ENCODE assay signal across 12 cellular contexts in genomic region chr1:200379431-200379755, GRCh38. TPM values are rescaled to one million over a fixed set of nuclear protein-coding genes. Genes with fewer than 3 reads are reported as not detected.
DNase-seq lines count a peak whose midpoint lies in the region; ATAC-seq and TF ChIP-seq lines count a peak whose summit lies in the region.
"Had no signal": no experiment of that assay in that cellular context is flagged by ENCODE, and none has a peak within 500 bp of the region (broad histone marks: within the 10 kb centered on the region; RNA-seq: fewer than 3 reads in every experiment).

No MANE protein-coding gene starts in this region.

- H3K4me3 Mint-ChIP-seq in activated T-cell treated with anti-CD3 and anti-CD28 coated beads, Interleukin-2, amount 50 U/mL, for 72 hours, result no peak overlapping the region

- no peak overlapping the region for H3K27ac Mint-ChIP-seq in activated T-cell treated with anti-CD3 and anti-CD28 coated beads, Interleukin-2, amount 50 U/mL, for 72 hours

- H3K27me3 Mint-ChIP-seq in activated T-cell treated with anti-CD3 and anti-CD28 coated beads, Interleukin-2, amount 50 U/mL, for 72 hours (ENCODE audit: low read depth), result no peaks in the 10 kb centered on the region

- no peak overlapping the region for H3K9ac ChIP-seq in liver (ENCODE audit: low read depth in 1 of 2, low read length in 2 of 2)
- H3K9ac ChIP-seq: BLaER1 treated with 17β-estradiol and CSF1 and Interleukin-3, amounts not matched to agents 10 nM and 100 nM had no signal

- H3K4me1 ChIP-seq in liver (ENCODE audit: control insufficient read depth in 4 of 4, insufficient read depth in 4 of 4, low read length in 3 of 4), result peaks cover 8 to 26% (median 12%) of the 10 kb centered on the region in 4 donors
- H3K4me1 ChIP-seq: uterus had no signal

- peaks cover 0 to 1% of the 10 kb centered on the region in 2 donors for H3K9me3 Mint-ChIP-seq in activated T-cell treated with anti-CD3 and anti-CD28 coated beads, Interleukin-2, amount 50 U/mL, for 72 hours

- TF ChIP-seq RAD21 in liver (IDR thresholded peaks at IDR 0.05), result peak in 1 of 2 donors; percentile 1

- H3K9me3 ChIP-seq in AG04450 (ENCODE audit: control insufficient read depth, insufficient read depth, low read length) (no peaks in the 10 kb centered on the region), liver (ENCODE audit: control insufficient read depth in 4 of 4, low read length in 3 of 4) (no peaks in the 10 kb centered on the region)
- H3K9me3 ChIP-seq: BLaER1 treated with 17β-estradiol and CSF1 and Interleukin-3, amounts not matched to agents 10 nM and 100 nM; ovary; uterus had no signal

- 29% methylated on average over 1 of the region's 1 CpG for WGBS in liver

- peak; percentile 73 for DNase-seq in AG04450 (ENCODE audit: low read depth, low spot score)
- peak; percentile 99 for DNase-seq in HS-5 (ENCODE audit: low read depth)
- DNase-seq in brain microvascular endothelial cell, result peak; percentile 88
- no peak for DNase-seq in SKM-1 treated with dmso at 0.1 percent for 144 hours (lab: John Stamatoyannopoulos, UW; ENCODE audit: unreplicated experiment)
- DNase-seq in activated T-cell treated with anti-CD3 and anti-CD28 coated beads, Interleukin-2, amount 50 U/mL, for 72 hours, result no peak
- no peak for DNase-seq in GF-D8 (lab: John Stamatoyannopoulos, UW)
- DNase-seq: cortex of kidney, ovary, uterus had no signal

- peak overlapping the region; percentile 57 for H3K27ac ChIP-seq in AG04450 (ENCODE audit: low read depth, low read length)
- peak overlapping the region; percentile 73 for H3K27ac ChIP-seq in brain microvascular endothelial cell
- peak overlapping the region; percentile 65 to 89 for H3K27ac ChIP-seq in liver (ENCODE audit: low read depth in 1 of 2, low read length in 2 of 2)
- H3K27ac ChIP-seq: BLaER1 treated with 17β-estradiol and CSF1 and Interleukin-3, amounts not matched to agents 10 nM and 100 nM; ovary; uterus had no signal

- in situ Hi-C loops in brain microvascular endothelial cell (cut with HindIII; ENCODE audit: low pct_ligation_motif_present, low sequenced_read_pairs), result no loop called here

- H3K27me3 ChIP-seq in AG04450 (ENCODE audit: control insufficient read depth, insufficient read depth, low read length), result no peaks in the 10 kb centered on the region
- H3K27me3 ChIP-seq in brain microvascular endothelial cell (replicated peaks), result no peaks in the 10 kb centered on the region
- no peaks in the 10 kb centered on the region for H3K27me3 ChIP-seq in liver (ENCODE audit: control insufficient read depth in 4 of 4, insufficient read depth in 4 of 4, low read length in 3 of 4)
- H3K27me3 ChIP-seq: BLaER1 treated with 17β-estradiol and CSF1 and Interleukin-3, amounts not matched to agents 10 nM and 100 nM; ovary; uterus had no signal

- POLR2A ChIA-PET in AG04450 (lab: Yijun Ruan, JAX), result interaction anchor here (0.7 to 1.6 kb wide), 2 partner anchors 12 to 30 kb away, joined by 4 read pairs; no protein-coding TSS in a partner anchor

- CTCF ChIA-PET in AG04450 (lab: Charles Lee), result interaction anchor here (1.1 to 1.3 kb wide), 2 partner anchors 72 to 109 kb away, joined by 4 read pairs; no protein-coding TSS in a partner anchor

- H3K4me3 ChIP-seq in AG04450 (ENCODE audit: low read depth, low read length), result peak overlapping the region; percentile 20
- H3K4me3 ChIP-seq in brain microvascular endothelial cell (ENCODE audit: low read depth, low read length), result no peak overlapping the region
- no peak overlapping the region for H3K4me3 ChIP-seq in liver (ENCODE audit: low read depth in 1 of 3, low read length in 3 of 3)
- H3K4me3 ChIP-seq: BLaER1 treated with 17β-estradiol and CSF1 and Interleukin-3, amounts not matched to agents 10 nM and 100 nM; ovary; uterus had no signal

- no peak for ATAC-seq in HG03175 (IDR thresholded peaks at IDR 0.05; ENCODE audit: unreplicated experiment)
- no peak for ATAC-seq in activated T-cell treated with anti-CD3 and anti-CD28 coated beads, Interleukin-2, amount 50 U/mL, for 72 hours (replicated peaks in 1 of 2)

- no peaks in the 10 kb centered on the region for H3K36me3 Mint-ChIP-seq in activated T-cell treated with anti-CD3 and anti-CD28 coated beads, Interleukin-2, amount 50 U/mL, for 72 hours (ENCODE audit: insufficient read depth in 2 of 2)

- H3K4me1 Mint-ChIP-seq in activated T-cell treated with anti-CD3 and anti-CD28 coated beads, Interleukin-2, amount 50 U/mL, for 72 hours (ENCODE audit: low read depth), result peaks cover 14% of the 10 kb centered on the region

- H3K36me3 ChIP-seq in brain microvascular endothelial cell (replicated peaks), result no peaks in the 10 kb centered on the region
- no peaks in the 10 kb centered on the region for H3K36me3 ChIP-seq in liver (ENCODE audit: control insufficient read depth in 4 of 4, insufficient read depth in 3 of 4, low read depth in 1 of 4, low read length in 3 of 4)
- H3K36me3 ChIP-seq: BLaER1 treated with 17β-estradiol and CSF1 and Interleukin-3, amounts not matched to agents 10 nM and 100 nM; ovary; uterus had no signal

- TF ChIP-seq CTCF in AG04450 (IDR thresholded peaks at IDR 0.05; ENCODE audit: low read depth, low read length), result no peak
- TF ChIP-seq CTCF in brain microvascular endothelial cell (IDR thresholded peaks at IDR 0.05; ENCODE audit: low read depth, low read length, missing control alignments), result no peak
- TF ChIP-seq CTCF in liver (IDR thresholded peaks at IDR 0.05; ENCODE audit: low read depth, low read length, missing input control), result no peak

TF ChIP-seq in liver, 16 proteins besides CTCF, POLR2A, EP300 and RAD21:
- TF ChIP-seq EGR1 (IDR thresholded peaks at IDR 0.05; ENCODE audit: low read depth in 2 of 2), result no peak
- no peak for TF ChIP-seq RXRA (IDR thresholded peaks at IDR 0.05)
- TF ChIP-seq GABPA (IDR thresholded peaks at IDR 0.05 in 1 of 2, conservative IDR thresholded peaks at IDR 0.05 in 1 of 2), result no peak
- no peak for TF ChIP-seq HNF4A (conservative IDR thresholded peaks at IDR 0.05)
- TF ChIP-seq NR2F2 (IDR thresholded peaks at IDR 0.05), result no peak
- TF ChIP-seq HNF4G (IDR thresholded peaks at IDR 0.05), result no peak
- no peak for TF ChIP-seq TAF1 (conservative IDR thresholded peaks at IDR 0.05)
- no peak for TF ChIP-seq SP1 (IDR thresholded peaks at IDR 0.05)
- peak; percentile 29 to 52 for TF ChIP-seq JUND (IDR thresholded peaks at IDR 0.05)
- TF ChIP-seq YY1 (IDR thresholded peaks at IDR 0.05), result peak; percentile 21
- TF ChIP-seq ZBTB33 (IDR thresholded peaks at IDR 0.05), result peak; percentile 3
- no peak for TF ChIP-seq MAX (IDR thresholded peaks at IDR 0.05)
- peak; percentile 20 for TF ChIP-seq REST (IDR thresholded peaks at IDR 0.05)
- no peak for TF ChIP-seq FOXA1 (IDR thresholded peaks at IDR 0.05)

RNA-seq across cellular contexts. Expression of gene ZNF281, which starts 30.4 kb away (rescaled TPM):
- polyA plus RNA-seq in AG04450 (2011; rRNA removed), result 14.9 and 17.7 TPM in 2 replicates
- polyA minus RNA-seq in AG04450 (2011; rRNA and poly(A)+ RNA removed), result 23.0 and 24.6 TPM in 2 replicates
- total RNA-seq in liver, result 10 to 100 TPM; 14.6 to 18.4 TPM
- 10 to 100 TPM in 1 of 2 donors, 1 to 10 TPM in 1; 4.9 to 11.6 TPM for polyA plus RNA-seq in liver
- 10 to 100 TPM; 14.4 to 15.6 TPM for total RNA-seq in activated T-cell treated with anti-CD3 and anti-CD28 coated beads, Interleukin-2, amount 50 U/mL, for 72 hours

Comparison
In these comparisons a context has a peak if more than half of its experiments do, and no peak if none do; other contexts are left out.
1. DNase-seq: peak in AG04450 (single experiment), HS-5 (single experiment) and brain microvascular endothelial cell (single experiment); none in SKM-1 treated with dmso at 0.1 percent for 144 hours (single experiment), activated T-cell treated with anti-CD3 and anti-CD28 coated beads, Interleukin-2, amount 50 U/mL, for 72 hours (0 of 2) and GF-D8 (single experiment).
2. Peak in every context shown above with its lines, with median percentiles within 50 percentile points of each other: H3K27ac ChIP-seq.